10 cellular contexts compared by ENCODE assay signal in the genomic region with DNA sequence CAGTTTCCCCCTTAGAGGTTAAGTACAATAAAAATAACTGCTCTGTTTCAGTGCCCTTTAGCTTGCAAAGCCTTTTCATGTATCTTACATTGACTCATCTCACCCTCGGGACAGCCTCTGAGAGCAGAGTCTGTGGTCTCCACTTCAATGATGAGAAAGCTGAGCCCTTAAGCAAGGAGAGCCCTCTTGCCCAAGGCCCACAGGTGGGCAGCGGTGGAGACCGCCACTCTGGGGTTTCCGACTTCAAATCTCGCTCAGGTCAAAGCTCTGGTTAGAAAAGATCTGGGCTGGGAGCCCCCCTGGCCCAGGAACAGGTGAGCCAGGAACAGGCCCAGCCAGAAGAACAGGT. TPM values are rescaled to one million over a fixed set of nuclear protein-coding genes. Genes with fewer than 3 reads are reported as not detected.
DNase-seq lines count a peak whose midpoint lies in the region; ATAC-seq and TF ChIP-seq lines count a peak whose summit lies in the region.
"Had no signal": no experiment of that assay in that cellular context is flagged by ENCODE, and none has a peak within 500 bp of the region (broad histone marks: within the 10 kb centered on the region; RNA-seq: fewer than 3 reads in every experiment).

No MANE protein-coding gene starts in this region.

- H3K27ac Mint-ChIP-seq in brain: peak overlapping the region; percentile 48 to 93 (median 86)

- no peaks in the 10 kb centered on the region for H3K36me3 ChIP-seq in MM.1S (replicated peaks; ENCODE audit: insufficient read depth, low read length)
- H3K36me3 ChIP-seq in parathyroid adenoma (ENCODE audit: control insufficient read depth, insufficient read depth, low read length): no peaks in the 10 kb centered on the region
- H3K36me3 ChIP-seq in mucosa of descending colon (ENCODE audit: low read depth): no peaks in the 10 kb centered on the region

- no peaks in the 10 kb centered on the region for H3K36me3 Mint-ChIP-seq in brain

- H3K27ac ChIP-seq in MM.1S (ENCODE audit: low read length) (peak overlapping the region; percentile 91), parathyroid adenoma (peak overlapping the region; percentile 37)

- no peaks in the 10 kb centered on the region for H3K27me3 Mint-ChIP-seq in brain

- intact Hi-C loops in mucosa of descending colon (cut with DNase I, micrococcal nuclease): no loop called here

- H3K27me3 ChIP-seq in MM.1S (replicated peaks; ENCODE audit: insufficient read depth, low read length) (no peaks in the 10 kb centered on the region), parathyroid adenoma (ENCODE audit: control insufficient read depth, insufficient read depth, low read length) (no peaks in the 10 kb centered on the region)

- H3K4me2 ChIP-seq in MM.1S (ENCODE audit: low read depth, low read length) (no peak overlapping the region), parathyroid adenoma (ENCODE audit: low read length) (no peak overlapping the region)

- TF ChIP-seq CTCF in MM.1S (IDR thresholded peaks at IDR 0.05; ENCODE audit: low read length): no peak
- no peak for TF ChIP-seq CTCF in brain (conservative IDR thresholded peaks at IDR 0.05)
- no peak for TF ChIP-seq CTCF in parathyroid adenoma (IDR thresholded peaks at IDR 0.05)
- no peak for TF ChIP-seq CTCF in mucosa of descending colon (IDR thresholded peaks at IDR 0.05)

- H3K79me2 ChIP-seq in MM.1S (ENCODE audit: low read length) (peaks cover 44% of the 10 kb centered on the region), parathyroid adenoma (no peaks in the 10 kb centered on the region)

- no peaks in the 10 kb centered on the region for H4K20me1 ChIP-seq in MM.1S (ENCODE audit: insufficient read depth, low read length)

- no peak for ATAC-seq in GM21423 (IDR thresholded peaks at IDR 0.05; ENCODE audit: unreplicated experiment)
- no peak for ATAC-seq in mucosa of descending colon
- no peak for ATAC-seq in HG02938 (IDR thresholded peaks at IDR 0.05; ENCODE audit: unreplicated experiment)

- peaks cover 69% of the 10 kb centered on the region for H3K4me1 Mint-ChIP-seq in brain

- no peaks in the 10 kb centered on the region for H3K9me2 ChIP-seq in MM.1S (replicated peaks; ENCODE audit: insufficient read depth, low read length)

- H3K4me3 ChIP-seq in GM08714 (ENCODE audit: low read length): peak overlapping the region; percentile 36; the same call in 1 of the 2 replicates
- H3K4me3 ChIP-seq in MM.1S (ENCODE audit: low read length): no peak overlapping the region
- H3K4me3 ChIP-seq in parathyroid adenoma (ENCODE audit: low read depth, low read length): no peak overlapping the region
- no peak overlapping the region for H3K4me3 ChIP-seq in mucosa of descending colon

- H3K9ac ChIP-seq in MM.1S (ENCODE audit: low read length) (no peak overlapping the region), parathyroid adenoma (no peak overlapping the region)

- peak overlapping the region in 4 of 5 experiments; percentile 42 to 77 (median 66) for H3K4me3 Mint-ChIP-seq in brain

- H3K9me3 ChIP-seq in MM.1S (replicated peaks; ENCODE audit: insufficient read depth, low read length) (no peaks in the 10 kb centered on the region), parathyroid adenoma (ENCODE audit: control insufficient read depth, low read length) (no peaks in the 10 kb centered on the region), mucosa of descending colon (no peaks in the 10 kb centered on the region)

- no peak overlapping the region for H2AFZ ChIP-seq in MM.1S (ENCODE audit: low read length)
- peak overlapping the region; percentile 69 for H2AFZ ChIP-seq in parathyroid adenoma

- DNase-seq in MM.1S (no peak), mucosa of descending colon (no peak)
- DNase-seq: activated CD4-positive, alpha-beta T cell treated with anti-CD3 and anti-CD28 coated beads, Interleukin-2, amount 50 U/mL, for 48 hours; NCI-H2029; small intestine had no signal

- peaks cover 85% of the 10 kb centered on the region for H3F3A ChIP-seq in MM.1S (ENCODE audit: insufficient read depth, low read length)

- H3K4me1 ChIP-seq in MM.1S (ENCODE audit: low read length) (peaks cover 76% of the 10 kb centered on the region), parathyroid adenoma (peaks cover 29% of the 10 kb centered on the region), mucosa of descending colon (ENCODE audit: low read depth) (peaks cover 9% of the 10 kb centered on the region)

- H3K9me3 Mint-ChIP-seq in brain: peaks cover 0 to 2% (median 0%) of the 10 kb centered on the region in 5 experiments

RNA-seq across cellular contexts. Expression of a gene that starts 4.3 kb away (rescaled TPM):
- polyA plus RNA-seq in brain (ENCODE audit: insufficient read depth, low read depth, low replicate concordance): 102 TPM
- total RNA-seq in mucosa of descending colon: 10 to 100 TPM; 28.4 to 37.6 (median 35.8) TPM

RNA-seq across cellular contexts. Expression of a gene that starts 15.0 kb away (rescaled TPM):
- 117 TPM for polyA plus RNA-seq in brain (ENCODE audit: insufficient read depth, low read depth, low replicate concordance)
- 100 to 1,000 TPM in 1 of 3 donors, 10 to 100 TPM in 2; 35.6 to 146 (median 49.4) TPM for total RNA-seq in mucosa of descending colon

RNA-seq across cellular contexts. Expression of a gene that starts 20.7 kb away (rescaled TPM):
- 63.7 TPM for polyA plus RNA-seq in brain (ENCODE audit: insufficient read depth, low read depth, low replicate concordance)
- total RNA-seq in mucosa of descending colon: 10 to 100 TPM; 22.8 to 34.3 (median 25.8) TPM

RNA-seq across cellular contexts. Expression of a gene that starts 29.7 kb away (rescaled TPM):
- polyA plus RNA-seq in brain (ENCODE audit: insufficient read depth, low read depth, low replicate concordance): 38.3 TPM
- total RNA-seq in mucosa of descending colon: 100 to 1,000 TPM in 2 of 3 donors, 10 to 100 TPM in 1; 92.7 to 130 (median 122) TPM

RNA-seq across cellular contexts. Expression of a gene that starts 33.6 kb away (rescaled TPM):
- 183 TPM for polyA plus RNA-seq in brain (ENCODE audit: insufficient read depth, low read depth, low replicate concordance)
- total RNA-seq in mucosa of descending colon: 10 to 100 TPM; 26.8 to 52.4 (median 29.3) TPM
